21 cellular contexts compared by ENCODE assay signal in the genomic region with DNA sequence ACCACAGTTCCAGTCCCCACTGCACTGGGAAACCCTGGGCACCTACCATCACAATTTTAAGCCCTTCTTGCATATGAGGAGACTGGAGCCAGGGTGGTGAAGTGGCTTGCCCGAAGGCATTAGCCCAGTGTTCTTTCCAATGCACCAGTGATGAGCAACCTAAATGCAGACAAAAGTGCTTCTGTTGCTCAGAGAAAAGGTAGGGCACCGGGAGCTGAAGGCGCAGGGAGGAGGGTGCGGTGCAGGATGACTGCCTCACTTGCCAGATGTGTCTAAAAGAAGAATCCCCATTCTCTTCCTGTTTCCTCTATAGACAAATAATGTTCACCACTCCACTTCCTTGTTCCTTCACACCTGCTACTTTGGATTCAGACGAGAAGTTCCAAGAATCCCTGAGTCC.
DNase-seq lines count a peak whose midpoint lies in the region; ATAC-seq and TF ChIP-seq lines count a peak whose summit lies in the region.
"Had no signal": no experiment of that assay in that cellular context is flagged by ENCODE, and none has a peak within 500 bp of the region (broad histone marks: within the 10 kb centered on the region; RNA-seq: fewer than 3 reads in every experiment).

No MANE protein-coding gene starts in this region.

- H3K9ac ChIP-seq in OCI-LY3 (ENCODE audit: low read length), result peak overlapping the region; percentile 16; the same call in 1 of the 2 replicates

- H3K27me3 ChIP-seq in OCI-LY3 (ENCODE audit: low read depth, low read length), result no peaks in the 10 kb centered on the region
- H3K27me3 ChIP-seq: adrenal gland, breast epithelium, neutrophil, upper lobe of right lung had no signal

- peak overlapping the region; percentile 99 for H2AFZ ChIP-seq in OCI-LY3 (ENCODE audit: low read depth, low read length)

- no peaks in the 10 kb centered on the region for H4K20me1 ChIP-seq in OCI-LY3 (ENCODE audit: insufficient read depth, low read length)

- peak overlapping the region; percentile 88 for H3K4me2 ChIP-seq in OCI-LY3 (ENCODE audit: low read length)
- H3K4me2 ChIP-seq: A549 had no signal

- no peak for TF ChIP-seq CTCF in OCI-LY3 (IDR thresholded peaks at IDR 0.05; ENCODE audit: low read depth, low read length)

- H3K27ac ChIP-seq in OCI-LY3 (ENCODE audit: low read length), result no peak overlapping the region
- H3K27ac ChIP-seq: adrenal gland, neutrophil, RWPE1, upper lobe of right lung had no signal

- peak; percentile 71 for DNase-seq in NCI-H2107 treated with DMSO at 0.1 percent for 48 hours (lab: John Stamatoyannopoulos, UW; ENCODE audit: unreplicated experiment)
- no peak for DNase-seq in NCI-H2107 (lab: John Stamatoyannopoulos, UW)
- DNase-seq in germinal center (ENCODE audit: low spot score), result peak; percentile 57
- no peak for DNase-seq in ecto neural progenitor cell (ENCODE audit: low spot score)
- no peak for DNase-seq in Ammon's horn (ENCODE audit: low spot score)
- DNase-seq: activated CD4-positive, alpha-beta T cell treated with anti-CD3 and anti-CD28 coated beads, Interleukin-2, amount 10 ng/mL, durations not matched to agents 7 days and 5 days; activated gamma-delta T cell; adrenal gland; midbrain; NCI-H2029 treated with DMSO at 0.1 percent for 48 hours; stimulated activated CD4-positive, alpha-beta T cell treated with anti-CD3 and anti-CD28 coated beads, Interleukin-4, amount 100 ng/mL, for 1 hour; SW 1271; upper lobe of right lung had no signal

- ATAC-seq in HG02759 (IDR thresholded peaks at IDR 0.05; ENCODE audit: unreplicated experiment) (no peak), HG03280 (IDR thresholded peaks at IDR 0.05; ENCODE audit: unreplicated experiment) (no peak)
- ATAC-seq: A549, upper lobe of right lung had no signal

- H3K4me3 ChIP-seq in OCI-LY3 (ENCODE audit: low read length), result peak overlapping the region; percentile 65
- H3K4me3 ChIP-seq: A549, adrenal gland, breast epithelium, skin epidermis, upper lobe of right lung had no signal

- H3K79me2 ChIP-seq in OCI-LY3 (ENCODE audit: low read length), result no peaks in the 10 kb centered on the region

- no peaks in the 10 kb centered on the region for H3K9me3 ChIP-seq in OCI-LY3 (ENCODE audit: insufficient read depth, low read length)
- H3K9me3 ChIP-seq: A549, adrenal gland, breast epithelium, neutrophil, upper lobe of right lung had no signal

- H3K36me3 ChIP-seq in OCI-LY3 (replicated peaks; ENCODE audit: low read depth, low read length), result no peaks in the 10 kb centered on the region
- H3K36me3 ChIP-seq: adrenal gland, breast epithelium, neutrophil, upper lobe of right lung had no signal

- peaks cover 17% of the 10 kb centered on the region for H3K4me1 ChIP-seq in OCI-LY3 (ENCODE audit: low read length)
- H3K4me1 ChIP-seq: A549, adrenal gland, breast epithelium, upper lobe of right lung had no signal

Comparison
In these comparisons a context has a peak if more than half of its experiments do, and no peak if none do; other contexts are left out.
1. DNase-seq: peak in NCI-H2107 treated with DMSO at 0.1 percent for 48 hours (single experiment) and germinal center (single experiment); none in NCI-H2107 (single experiment), ecto neural progenitor cell (single experiment) and Ammon's horn (single experiment).